In the genomic region with DNA sequence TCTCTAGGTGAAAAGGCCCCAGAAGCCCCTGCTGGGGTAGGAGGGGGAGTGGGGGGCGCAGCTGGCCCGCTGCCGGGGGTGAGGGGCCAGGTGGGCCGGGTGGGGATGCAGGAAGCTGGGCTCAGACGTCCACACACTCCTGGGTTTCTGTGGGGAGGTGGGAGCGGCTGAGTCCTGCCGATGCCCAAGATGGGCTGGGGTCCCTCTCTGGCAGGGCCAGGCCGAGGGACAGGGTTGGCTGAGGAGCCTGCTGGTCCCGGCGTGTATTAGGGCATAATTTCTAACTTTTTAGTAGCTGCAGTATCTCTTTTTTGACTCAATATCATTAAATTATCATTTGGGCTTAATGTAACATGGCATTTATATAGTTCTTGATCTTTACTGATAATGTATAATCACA, we compare ENCODE assay signal across 10 cellular contexts.
DNase-seq lines count a peak whose midpoint lies in the region; ATAC-seq and TF ChIP-seq lines count a peak whose summit lies in the region.
"Had no signal": no experiment of that assay in that cellular context is flagged by ENCODE, and none has a peak within 500 bp of the region (broad histone marks: within the 10 kb centered on the region; RNA-seq: fewer than 3 reads in every experiment).

No MANE protein-coding gene starts in this region.

- no peak for TF ChIP-seq CTCF in mammary epithelial cell (conservative IDR thresholded peaks at IDR 0.05 in 1 of 2, IDR thresholded peaks at IDR 0.05 in 1 of 2; ENCODE audit: extremely low read depth in 1 of 2, insufficient read depth in 1 of 2, low read depth in 1 of 2, low read length in 2 of 2)

- H3K27me3 Mint-ChIP-seq in activated T-cell treated with anti-CD3 and anti-CD28 coated beads, Interleukin-2, amount 50 U/mL, for 72 hours (ENCODE audit: low read depth), result no peaks in the 10 kb centered on the region
- H3K27me3 Mint-ChIP-seq in memory B cell, result no peaks in the 10 kb centered on the region

- H3K27ac ChIP-seq in mammary epithelial cell (ENCODE audit: insufficient read depth, low read depth, low read length) (peak overlapping the region; percentile 74), temporal lobe (ENCODE audit: low read depth, low read length) (peak overlapping the region; percentile 61)
- H3K27ac ChIP-seq: vagina had no signal

- CTCF ChIA-PET in mammary epithelial cell (lab: Charles Lee; ENCODE audit: low non-redundant PET), result interaction anchor here (0.7 kb wide), 1 partner anchor 1409 kb away, joined by 4 read pairs; the partner anchor contains the start of gene TNFAIP1

- no peaks in the 10 kb centered on the region for H3K36me3 ChIP-seq in mammary epithelial cell (ENCODE audit: insufficient read depth, low read length)
- H3K36me3 ChIP-seq: vagina had no signal

- no peaks in the 10 kb centered on the region for H3K9me3 Mint-ChIP-seq in activated T-cell treated with anti-CD3 and anti-CD28 coated beads, Interleukin-2, amount 50 U/mL, for 72 hours
- H3K9me3 Mint-ChIP-seq in memory B cell, result no peaks in the 10 kb centered on the region

- H3K4me1 ChIP-seq in mammary epithelial cell (ENCODE audit: insufficient read depth, low read length), result peaks cover 11% of the 10 kb centered on the region

- no peak overlapping the region for H2AFZ ChIP-seq in mammary epithelial cell (ENCODE audit: low read depth, low read length)

- 100% methylated on average over 2 of the region's 10 CpGs for WGBS in mammary epithelial cell (ENCODE audit: low coverage, missing lambda C conversion rate)

- BruUV-seq in mammary epithelial cell (replicated peaks; lab: Mats Ljungman, UMichigan), result TSS peak; percentile 24

- H3K9me3 ChIP-seq in mammary epithelial cell (replicated peaks; ENCODE audit: insufficient read depth, low read length), result no peaks in the 10 kb centered on the region
- H3K9me3 ChIP-seq: vagina had no signal

- H3K9ac ChIP-seq in mammary epithelial cell (ENCODE audit: insufficient read depth, low read length), result no peak overlapping the region

- H3K36me3 Mint-ChIP-seq in activated T-cell treated with anti-CD3 and anti-CD28 coated beads, Interleukin-2, amount 50 U/mL, for 72 hours (ENCODE audit: insufficient read depth in 2 of 2), result peaks cover 0 to 4% of the 10 kb centered on the region in 2 donors
- H3K36me3 Mint-ChIP-seq in memory B cell, result peaks cover 8% of the 10 kb centered on the region

- dilution Hi-C loops in mammary epithelial cell (cut with HindIII; ENCODE audit: low sequenced_read_pairs), result no loop called here

- peaks cover 84% of the 10 kb centered on the region for H3K4me1 Mint-ChIP-seq in activated T-cell treated with anti-CD3 and anti-CD28 coated beads, Interleukin-2, amount 50 U/mL, for 72 hours (ENCODE audit: low read depth)
- peaks cover 44% of the 10 kb centered on the region for H3K4me1 Mint-ChIP-seq in memory B cell

- DNase-seq in activated T-cell treated with anti-CD3 and anti-CD28 coated beads, Interleukin-2, amount 50 U/mL, for 72 hours, result no peak
- DNase-seq in activated T-cell treated with anti-CD3 and anti-CD28 coated beads, Interleukin-2, amount 50 U/mL, for 1 hour, result no peak
- DNase-seq in mammary epithelial cell (no peak), memory B cell (ENCODE audit: low spot score in 2 of 2) (no peak), cortex of kidney (lab: John Stamatoyannopoulos, UW) (no peak), mucosa of gallbladder (ENCODE audit: low spot score) (no peak)
- DNase-seq: stimulated activated CD4-positive, alpha-beta T cell treated with anti-CD3 and anti-CD28 coated beads, Interleukin-4, amount 100 ng/mL, for 1 hour had no signal

- peak overlapping the region; percentile 63 for H3K27ac Mint-ChIP-seq in activated T-cell treated with anti-CD3 and anti-CD28 coated beads, Interleukin-2, amount 50 U/mL, for 72 hours
- H3K27ac Mint-ChIP-seq in memory B cell, result peak overlapping the region; percentile 84

- in situ Hi-C loops in mammary epithelial cell (cut with MboI; ENCODE audit: low sequenced_read_pairs in 2 of 2), result no loop called here

- no peak overlapping the region for H3K4me3 ChIP-seq in mammary epithelial cell (replicated peaks in 1 of 3; ENCODE audit: insufficient read depth in 1 of 3, low read depth in 2 of 3, low read length in 3 of 3)
- H3K4me3 ChIP-seq: vagina had no signal

- no peaks in the 10 kb centered on the region for H4K20me1 ChIP-seq in mammary epithelial cell (ENCODE audit: insufficient read depth, low read length)

- ATAC-seq in activated T-cell treated with anti-CD3 and anti-CD28 coated beads, Interleukin-2, amount 50 U/mL, for 72 hours (replicated peaks in 1 of 2), result no peak
- ATAC-seq in memory B cell (ENCODE audit: low read depth), result no peak
- no peak for ATAC-seq in GM19452 (IDR thresholded peaks at IDR 0.05; ENCODE audit: unreplicated experiment)

- no peak overlapping the region for H3K4me2 ChIP-seq in mammary epithelial cell (ENCODE audit: insufficient read depth, low read depth, low read length)

- intact Hi-C loops in mammary epithelial cell (cut with micrococcal nuclease), result no loop called here

- no peak overlapping the region for H3K4me3 Mint-ChIP-seq in activated T-cell treated with anti-CD3 and anti-CD28 coated beads, Interleukin-2, amount 50 U/mL, for 72 hours
- no peak overlapping the region for H3K4me3 Mint-ChIP-seq in memory B cell

- no peaks in the 10 kb centered on the region for H3K27me3 ChIP-seq in mammary epithelial cell (ENCODE audit: insufficient read depth, low read length)
- H3K27me3 ChIP-seq: vagina had no signal

- H3K79me2 ChIP-seq in mammary epithelial cell (ENCODE audit: insufficient read depth, low read length), result no peaks in the 10 kb centered on the region
